Comparison of ENCODE assay signal across 17 cellular contexts in genomic region chr5:125505062-125505461, GRCh38.
A peak's percentile ranks its signal among the peaks of the same experiment; 100 is the strongest.
DNase-seq lines count a peak whose midpoint lies in the region; ATAC-seq and TF ChIP-seq lines count a peak whose summit lies in the region.
"Had no signal": no experiment of that assay in that cellular context is flagged by ENCODE, and none has a peak within 500 bp of the region (broad histone marks: within the 10 kb centered on the region; RNA-seq: fewer than 3 reads in every experiment).

No MANE protein-coding gene starts in this region.

- no peaks in the 10 kb centered on the region for H3K79me2 ChIP-seq in neural cell (replicated peaks; ENCODE audit: insufficient read depth, low read length)

- H3K36me3 ChIP-seq in neural cell (ENCODE audit: insufficient read depth, low read length): no peaks in the 10 kb centered on the region
- H3K36me3 ChIP-seq: BLaER1 treated with 17β-estradiol and CSF1 and Interleukin-3, amounts not matched to agents 10 nM and 100 nM had no signal

- no peaks in the 10 kb centered on the region for H3F3A ChIP-seq in neural cell (ENCODE audit: insufficient read depth, low read length, poor library complexity, severe bottlenecking)

- H3K9me2 ChIP-seq in neural cell (ENCODE audit: insufficient read depth, low read length): no peaks in the 10 kb centered on the region

- peak overlapping the region; percentile 49 for H3K27ac ChIP-seq in neural cell (ENCODE audit: low read length)
- H3K27ac ChIP-seq: 22Rv1; A549; BLaER1 treated with 17β-estradiol and CSF1 and Interleukin-3, amounts not matched to agents 10 nM and 100 nM; C4-2B had no signal

- H4K20me1 ChIP-seq in neural cell (ENCODE audit: insufficient read depth): no peaks in the 10 kb centered on the region
- H4K20me1 ChIP-seq: BLaER1 treated with 17β-estradiol and CSF1 and Interleukin-3, amounts not matched to agents 10 nM and 100 nM had no signal

- H3K4me3 ChIP-seq in neural cell (ENCODE audit: low read length): peak overlapping the region; percentile 1
- H3K4me3 ChIP-seq: A549; BLaER1 treated with 17β-estradiol and CSF1 and Interleukin-3, amounts not matched to agents 10 nM and 100 nM had no signal

- no peaks in the 10 kb centered on the region for H3K9me3 Mint-ChIP-seq in mesothelial cell of epicardium

- no peaks in the 10 kb centered on the region for H3K36me3 Mint-ChIP-seq in mesothelial cell of epicardium
- H3K36me3 Mint-ChIP-seq: CD8-positive, alpha-beta T cell had no signal

- TF ChIP-seq EP300 in neural cell (conservative IDR thresholded peaks at IDR 0.05; ENCODE audit: poor library complexity, severe bottlenecking): peak; percentile 77

- peak overlapping the region; percentile 12 for H3K4me2 ChIP-seq in neural cell (ENCODE audit: low read length)
- H3K4me2 ChIP-seq: A549; BLaER1 treated with 17β-estradiol and CSF1 and Interleukin-3, amounts not matched to agents 10 nM and 100 nM had no signal

- no peaks in the 10 kb centered on the region for H3K9me3 ChIP-seq in neural cell (ENCODE audit: low read length)
- H3K9me3 ChIP-seq: A549, Caco-2 had no signal

- no peak overlapping the region for H3K4me3 Mint-ChIP-seq in mesothelial cell of epicardium
- H3K4me3 Mint-ChIP-seq: B cell; CD4-positive, alpha-beta T cell; CD8-positive, alpha-beta T cell had no signal

- no peak overlapping the region for H3K27ac Mint-ChIP-seq in mesothelial cell of epicardium
- H3K27ac Mint-ChIP-seq: B cell; CD4-positive, alpha-beta T cell; CD8-positive, alpha-beta T cell had no signal

- peak; percentile 40 for TF ChIP-seq RAD21 in neural cell (conservative IDR thresholded peaks at IDR 0.05)

- H3K27me3 ChIP-seq in neural cell (ENCODE audit: insufficient read depth, low read depth, low read length): no peaks in the 10 kb centered on the region
- H3K27me3 ChIP-seq: BLaER1 treated with 17β-estradiol and CSF1 and Interleukin-3, amounts not matched to agents 10 nM and 100 nM had no signal

- TF ChIP-seq CTCF in neural cell (IDR thresholded peaks at IDR 0.05; ENCODE audit: poor library complexity, severe bottlenecking): no peak
- no peak for TF ChIP-seq CTCF in mesothelial cell of epicardium (IDR thresholded peaks at IDR 0.05; ENCODE audit: unreplicated experiment)

- H3K9ac ChIP-seq in neural cell (ENCODE audit: low read length): no peak overlapping the region
- H3K9ac ChIP-seq: BLaER1 treated with 17β-estradiol and CSF1 and Interleukin-3, amounts not matched to agents 10 nM and 100 nM had no signal

- no peak for ATAC-seq in HG03139 (IDR thresholded peaks at IDR 0.05; ENCODE audit: unreplicated experiment)
- ATAC-seq: A549; CD8-positive, alpha-beta T cell had no signal

- no peak overlapping the region for H2AFZ ChIP-seq in neural cell (ENCODE audit: low read depth, low read length)

- H3K4me1 Mint-ChIP-seq in mesothelial cell of epicardium: no peaks in the 10 kb centered on the region
- H3K4me1 Mint-ChIP-seq: B cell had no signal

- DNase-seq in NCI-H526 (lab: John Stamatoyannopoulos, UW): peak; percentile 29 to 47
- peak; percentile 74 for DNase-seq in NCI-H69 (lab: John Stamatoyannopoulos, UW)
- no peak for DNase-seq in mesothelial cell of epicardium (ENCODE audit: low spot score in 2 of 2, unreplicated experiment in 2 of 2)
- DNase-seq: AML-193; Caco-2; Calu3; CD4-positive, alpha-beta T cell; CD8-positive, alpha-beta T cell; DMS79 treated with DMSO at 0.1 percent for 48 hours; GF-D8 had no signal

- H3K27me3 Mint-ChIP-seq in mesothelial cell of epicardium (ENCODE audit: low read depth): peaks cover 2% of the 10 kb centered on the region
- H3K27me3 Mint-ChIP-seq: B cell; CD4-positive, alpha-beta T cell had no signal

TF ChIP-seq in neural cell, 6 proteins besides CTCF, POLR2A, EP300 and RAD21:
- no peak for TF ChIP-seq MXI1 (conservative IDR thresholded peaks at IDR 0.05; ENCODE audit: poor library complexity, severe bottlenecking)
- no peak for TF ChIP-seq EZH2 (IDR thresholded peaks at IDR 0.05; ENCODE audit: borderline replicate concordance, insufficient read depth, low read length, poor library complexity, severe bottlenecking)
- TF ChIP-seq SMC3 (conservative IDR thresholded peaks at IDR 0.05; ENCODE audit: poor library complexity): peak; percentile 37
- TF ChIP-seq REST (IDR thresholded peaks at IDR 0.05; ENCODE audit: borderline replicate concordance): no peak
- no peak for TF ChIP-seq TAF1 (IDR thresholded peaks at IDR 0.05; ENCODE audit: low read depth)
- peak; percentile 65 for TF ChIP-seq POLR2AphosphoS5 (IDR thresholded peaks at IDR 0.05)

Comparison
In these comparisons a context has a peak if more than half of its experiments do, and no peak if none do; other contexts are left out.
1. DNase-seq: peak in NCI-H526 (2 of 2) and NCI-H69 (single experiment); none in mesothelial cell of epicardium (0 of 2).